In the genomic region with DNA sequence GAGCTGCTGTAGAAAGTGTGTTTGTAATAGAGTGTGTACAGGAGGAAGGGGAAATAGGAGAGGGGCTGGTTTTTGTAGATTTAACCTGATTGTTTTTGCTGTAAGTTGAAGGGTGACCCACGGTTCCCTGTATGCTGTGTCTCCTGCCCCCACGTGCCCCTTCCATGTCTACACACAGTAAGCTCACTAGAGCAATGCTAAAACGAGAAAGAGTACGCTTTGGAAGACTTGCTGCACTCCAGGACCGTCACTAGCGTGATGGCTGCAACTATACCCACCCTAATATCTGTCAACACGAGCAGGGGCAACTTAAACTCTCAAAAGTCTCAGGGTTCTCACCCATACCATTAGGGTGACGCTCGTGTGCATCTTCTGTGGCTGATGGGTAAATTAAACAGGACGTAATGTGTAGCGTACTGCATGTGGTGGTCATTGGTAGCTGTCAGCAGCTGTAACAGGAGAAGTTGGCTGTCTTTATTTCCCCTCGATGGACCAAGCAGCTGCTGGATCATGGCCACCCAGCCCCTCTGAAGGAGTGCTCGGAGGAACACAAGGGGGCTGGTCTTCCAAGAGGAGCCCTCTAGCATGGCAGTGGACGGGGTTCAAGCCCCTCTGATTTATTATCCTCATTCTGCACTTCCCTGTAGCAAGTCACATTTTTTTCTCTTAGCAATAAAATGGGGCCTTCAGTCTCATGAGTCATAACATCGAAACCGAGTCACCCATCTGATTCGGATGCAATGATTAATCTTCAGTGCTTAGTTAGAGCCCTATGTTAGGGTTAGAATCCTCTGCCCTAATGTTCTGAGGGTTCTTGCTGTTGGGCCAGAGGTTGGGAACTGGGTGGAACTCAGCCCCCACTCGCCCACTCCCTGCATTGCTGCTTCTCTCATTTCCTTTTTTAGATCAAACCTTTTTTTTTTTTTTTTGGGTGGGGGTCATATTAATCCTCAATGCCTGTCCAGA, we compare ENCODE assay signal across 9 cellular contexts. TPM values are rescaled to one million over a fixed set of nuclear protein-coding genes. Genes with fewer than 3 reads are reported as not detected.
DNase-seq lines count a peak whose midpoint lies in the region; ATAC-seq and TF ChIP-seq lines count a peak whose summit lies in the region.
"Had no signal": no experiment of that assay in that cellular context is flagged by ENCODE, and none has a peak within 500 bp of the region (broad histone marks: within the 10 kb centered on the region; RNA-seq: fewer than 3 reads in every experiment).

No MANE protein-coding gene starts in this region.

- ATAC-seq in memory B cell (ENCODE audit: low read depth) (no peak), GM21390 (IDR thresholded peaks at IDR 0.05; ENCODE audit: unreplicated experiment) (no peak)

- TF ChIP-seq CTCF in vagina (IDR thresholded peaks at IDR 0.05) = no peak
- TF ChIP-seq CTCF in prostate gland (IDR thresholded peaks at IDR 0.05) = no peak

- peaks cover 71% of the 10 kb centered on the region for H3K4me1 Mint-ChIP-seq in activated T-helper 2 cell treated with anti-CD3 and anti-CD28 coated beads, Interferon-gamma antibody, Interleukin-2, Interleukin-4, amounts not matched to agents 10 μg/mL and 5 μg/mL and 100 μg/mL, durations not matched to agents 14 hours and 24 hours and 36 hours (ENCODE audit: low read depth)
- peaks cover 31% of the 10 kb centered on the region for H3K4me1 Mint-ChIP-seq in memory B cell

- H3K9me3 ChIP-seq in vagina = no peaks in the 10 kb centered on the region
- no peaks in the 10 kb centered on the region for H3K9me3 ChIP-seq in prostate gland

- H3K4me3 Mint-ChIP-seq in activated T-helper 2 cell treated with anti-CD3 and anti-CD28 coated beads, Interferon-gamma antibody, Interleukin-2, Interleukin-4, amounts not matched to agents 10 μg/mL and 5 μg/mL and 100 μg/mL, durations not matched to agents 14 hours and 24 hours and 36 hours (ENCODE audit: low read depth) = peak overlapping the region; percentile 10
- H3K4me3 Mint-ChIP-seq in memory B cell = no peak overlapping the region

- 62% methylated on average over 18 of the region's 18 CpGs for WGBS in prostate gland

- no peaks in the 10 kb centered on the region for H3K9me3 Mint-ChIP-seq in activated T-helper 2 cell treated with anti-CD3 and anti-CD28 coated beads, Interferon-gamma antibody, Interleukin-2, Interleukin-4, amounts not matched to agents 10 μg/mL and 5 μg/mL and 100 μg/mL, durations not matched to agents 14 hours and 24 hours and 36 hours
- no peaks in the 10 kb centered on the region for H3K9me3 Mint-ChIP-seq in memory B cell

- no peaks in the 10 kb centered on the region for H3K27me3 Mint-ChIP-seq in activated T-helper 2 cell treated with anti-CD3 and anti-CD28 coated beads, Interferon-gamma antibody, Interleukin-2, Interleukin-4, amounts not matched to agents 10 μg/mL and 5 μg/mL and 100 μg/mL, durations not matched to agents 14 hours and 24 hours and 36 hours (ENCODE audit: low read depth)
- H3K27me3 Mint-ChIP-seq in memory B cell = no peaks in the 10 kb centered on the region

- TF ChIP-seq POLR2A in vagina (IDR thresholded peaks at IDR 0.05) (no peak), prostate gland (IDR thresholded peaks at IDR 0.05) (no peak)

- H3K27ac Mint-ChIP-seq in activated T-helper 2 cell treated with anti-CD3 and anti-CD28 coated beads, Interferon-gamma antibody, Interleukin-2, Interleukin-4, amounts not matched to agents 10 μg/mL and 5 μg/mL and 100 μg/mL, durations not matched to agents 14 hours and 24 hours and 36 hours = peak overlapping the region; percentile 64
- peak overlapping the region; percentile 36 for H3K27ac Mint-ChIP-seq in memory B cell

- H3K27ac ChIP-seq in vagina (peak overlapping the region; percentile 39), prostate gland (peak overlapping the region in 1 of 2 donors; percentile 3)

- H3K4me3 ChIP-seq in vagina (no peak overlapping the region), prostate gland (no peak overlapping the region)

- peaks cover 97% of the 10 kb centered on the region for H3K36me3 Mint-ChIP-seq in activated T-helper 2 cell treated with anti-CD3 and anti-CD28 coated beads, Interferon-gamma antibody, Interleukin-2, Interleukin-4, amounts not matched to agents 10 μg/mL and 5 μg/mL and 100 μg/mL, durations not matched to agents 14 hours and 24 hours and 36 hours (ENCODE audit: low read depth)
- H3K36me3 Mint-ChIP-seq in memory B cell = peaks cover 43% of the 10 kb centered on the region

- peaks cover 69% of the 10 kb centered on the region for H3K4me1 ChIP-seq in vagina
- H3K4me1 ChIP-seq in prostate gland (replicated peaks) = no peaks in the 10 kb centered on the region

- intact Hi-C loops in activated T-helper 2 cell treated with anti-CD3 and anti-CD28 coated beads, Interferon-gamma antibody, Interleukin-2, Interleukin-4, amounts not matched to agents 10 μg/mL and 5 μg/mL and 100 μg/mL, durations not matched to agents 14 hours and 24 hours and 36 hours (cut with micrococcal nuclease) = no loop called here
- intact Hi-C loops in vagina (cut with DNase I) (no loop called here), prostate gland (cut with DNase I) (no loop called here)

- no peaks in the 10 kb centered on the region for H3K27me3 ChIP-seq in vagina
- peaks cover 2% of the 10 kb centered on the region for H3K27me3 ChIP-seq in prostate gland (replicated peaks; ENCODE audit: insufficient read depth)

- H3K36me3 ChIP-seq in vagina = peaks cover 0 to 25% of the 10 kb centered on the region in 2 donors
- no peaks in the 10 kb centered on the region for H3K36me3 ChIP-seq in prostate gland

- peak; percentile 34 for DNase-seq in stimulated activated CD4-positive, alpha-beta T cell treated with anti-CD3 and anti-CD28 coated beads, Interleukin-4, amount 100 ng/mL, for 24 hours
- DNase-seq in stimulated activated CD4-positive, alpha-beta T cell treated with anti-CD3 and anti-CD28 coated beads, Interleukin-1b, Interleukin-23, amount 100 ng/mL, for 48 hours = no peak
- no peak for DNase-seq in activated T-helper 2 cell treated with anti-CD3 and anti-CD28 coated beads, Interferon-gamma antibody, Interleukin-2, Interleukin-4, amounts not matched to agents 10 μg/mL and 5 μg/mL and 100 μg/mL, durations not matched to agents 14 hours and 24 hours and 36 hours (ENCODE audit: low spot score)
- DNase-seq in memory B cell (ENCODE audit: low spot score in 2 of 2) (no peak), vagina (ENCODE audit: extremely low spot score in 2 of 2) (no peak), NCI-H2029 (lab: John Stamatoyannopoulos, UW) (no peak), prostate gland (ENCODE audit: low spot score) (no peak)

RNA-seq across cellular contexts. Expression of gene CCND2, which starts 14.0 kb away (rescaled TPM):
- 557 and 561 TPM in 2 replicates for total RNA-seq in activated T-helper 2 cell treated with anti-CD3 and anti-CD28 coated beads, Interferon-gamma antibody, Interleukin-2, Interleukin-4, amounts not matched to agents 10 μg/mL and 5 μg/mL and 100 μg/mL, durations not matched to agents 14 hours and 24 hours and 36 hours
- total RNA-seq in vagina (57.5 TPM), prostate gland (10 to 100 TPM; 31.6 to 46.1 TPM)
- total RNA-seq: RPMI7951 had no signal

RNA-seq across cellular contexts. Expression of gene TIGAR, which starts 33.4 kb away (rescaled TPM):
- 8.7 and 9.5 TPM in 2 replicates for total RNA-seq in activated T-helper 2 cell treated with anti-CD3 and anti-CD28 coated beads, Interferon-gamma antibody, Interleukin-2, Interleukin-4, amounts not matched to agents 10 μg/mL and 5 μg/mL and 100 μg/mL, durations not matched to agents 14 hours and 24 hours and 36 hours
- total RNA-seq in vagina (0.98 TPM), prostate gland (1 to 10 TPM; 1.9 to 6.6 TPM)
